In genomic region chr1:21670059-21670881, GRCh38 we compare ENCODE assay signal across 13 cellular contexts. TPM values are rescaled to one million over a fixed set of nuclear protein-coding genes. Genes with fewer than 3 reads are reported as not detected.
DNase-seq lines count a peak whose midpoint lies in the region; ATAC-seq and TF ChIP-seq lines count a peak whose summit lies in the region.
"Had no signal": no experiment of that assay in that cellular context is flagged by ENCODE, and none has a peak within 500 bp of the region (broad histone marks: within the 10 kb centered on the region; RNA-seq: fewer than 3 reads in every experiment).

No MANE protein-coding gene starts in this region.

- intact Hi-C loops in Caco-2 (cut with micrococcal nuclease; ENCODE audit: unreplicated experiment): loop anchor here (10.0 kb wide), 1 partner anchor 115 kb away; the partner anchor contains the start of gene USP48

- DNase-seq in Caco-2 (no peak), ecto neural progenitor cell (ENCODE audit: low spot score) (peak; percentile 47), DMS79 (lab: John Stamatoyannopoulos, UW) (no peak), activated gamma-delta T cell treated with Interleukin-2 at 50 U/mL for 16 hours (no peak)
- no peak for DNase-seq in natural killer cell treated with Interleukin-12 subunit alpha and Interleukin-12 subunit beta and Interleukin-15 and Interleukin-18, amount 100 ng/mL, for 72 hours (ENCODE audit: low spot score)
- DNase-seq in stimulated activated CD4-positive, alpha-beta T cell treated with anti-CD3 and anti-CD28 coated beads, Interleukin-4, amount 100 ng/mL, for 1 hour: no peak
- DNase-seq: activated gamma-delta T cell, cortex of kidney, T-helper 9 cell had no signal

- WGBS in HUES64: 64% methylated on average over 15 of the region's 16 CpGs

- CTCF ChIA-PET in Caco-2 (lab: Charles Lee): interaction anchor here (1.3 kb wide), 1 partner anchor 11 kb away, joined by 3 read pairs; no protein-coding TSS in a partner anchor

- H3K4me3 ChIP-seq in Caco-2 (ENCODE audit: low read depth, low read length) (peak overlapping the region; percentile 60), HUES64 (ENCODE audit: low read length) (peak overlapping the region; percentile 65)

- peaks cover 26% of the 10 kb centered on the region for H3K36me3 Mint-ChIP-seq in Caco-2 (ENCODE audit: insufficient read depth, unreplicated experiment)
- no peaks in the 10 kb centered on the region for H3K36me3 Mint-ChIP-seq in natural killer cell treated with Interleukin-12 subunit alpha and Interleukin-12 subunit beta and Interleukin-15 and Interleukin-18, amount 100 ng/mL, for 72 hours

- POLR2A ChIA-PET in Caco-2 (lab: Charles Lee): interaction anchor here (0.6 kb wide), 1 partner anchor 113 kb away, joined by 4 read pairs; the partner anchor contains the start of gene USP48

- H3K4me1 Mint-ChIP-seq in Caco-2 (ENCODE audit: low read depth, unreplicated experiment): no peaks in the 10 kb centered on the region
- H3K4me1 Mint-ChIP-seq in natural killer cell treated with Interleukin-12 subunit alpha and Interleukin-12 subunit beta and Interleukin-15 and Interleukin-18, amount 100 ng/mL, for 72 hours (ENCODE audit: low read depth in 2 of 2): no peaks in the 10 kb centered on the region

- H3K4me1 ChIP-seq in Caco-2 (peaks cover 9% of the 10 kb centered on the region; the same call in 1 of the 2 replicates), HUES64 (ENCODE audit: insufficient read depth, low read length) (peaks cover 9% of the 10 kb centered on the region; the same call in 1 of the 2 replicates)

- H3K4me3 Mint-ChIP-seq in Caco-2 (ENCODE audit: unreplicated experiment): peak overlapping the region; percentile 77
- peak overlapping the region; percentile 32 for H3K4me3 Mint-ChIP-seq in natural killer cell treated with Interleukin-12 subunit alpha and Interleukin-12 subunit beta and Interleukin-15 and Interleukin-18, amount 100 ng/mL, for 72 hours

- no peaks in the 10 kb centered on the region for H3K9me3 Mint-ChIP-seq in Caco-2 (ENCODE audit: unreplicated experiment)
- H3K9me3 Mint-ChIP-seq in natural killer cell treated with Interleukin-12 subunit alpha and Interleukin-12 subunit beta and Interleukin-15 and Interleukin-18, amount 100 ng/mL, for 72 hours: no peaks in the 10 kb centered on the region

- H3K27me3 ChIP-seq in Caco-2 (replicated peaks; ENCODE audit: control insufficient read depth, insufficient read depth, low read length) (no peaks in the 10 kb centered on the region), HUES64 (ENCODE audit: insufficient read depth, low read length) (peaks cover 25% of the 10 kb centered on the region)

- TF ChIP-seq CTCF in Caco-2 (IDR thresholded peaks at IDR 0.05; ENCODE audit: insufficient read depth in 1 of 2, low read depth in 1 of 2, low read length in 1 of 2, severe bottlenecking in 1 of 2, unreplicated experiment in 1 of 2): no peak

- H3K36me3 ChIP-seq in Caco-2 (ENCODE audit: control insufficient read depth, insufficient read depth, low read length) (no peaks in the 10 kb centered on the region), HUES64 (ENCODE audit: insufficient read depth, low read length) (no peaks in the 10 kb centered on the region)

- H3K9me3 ChIP-seq in Caco-2: no peaks in the 10 kb centered on the region
- no peaks in the 10 kb centered on the region for H3K9me3 ChIP-seq in HUES64 (ENCODE audit: insufficient read depth, low read depth, low read length)

- 0 out of 2 replicates have a peak overlapping the region, but pooled peaks have one; percentile 34 for H3K9ac ChIP-seq in HUES64 (ENCODE audit: low read depth, low read length)
- H3K9ac ChIP-seq: KMS-11 had no signal

- no peaks in the 10 kb centered on the region for H3K27me3 Mint-ChIP-seq in Caco-2 (ENCODE audit: insufficient read depth, unreplicated experiment)
- H3K27me3 Mint-ChIP-seq in natural killer cell treated with Interleukin-12 subunit alpha and Interleukin-12 subunit beta and Interleukin-15 and Interleukin-18, amount 100 ng/mL, for 72 hours: peaks cover 0 to 6% of the 10 kb centered on the region in 2 donors

- H3K27ac Mint-ChIP-seq in Caco-2 (ENCODE audit: unreplicated experiment): peak overlapping the region; percentile 50
- H3K27ac Mint-ChIP-seq in natural killer cell treated with Interleukin-12 subunit alpha and Interleukin-12 subunit beta and Interleukin-15 and Interleukin-18, amount 100 ng/mL, for 72 hours: no peak overlapping the region

- BruUV-seq in Caco-2 (replicated peaks; lab: Mats Ljungman, UMichigan): no TSS peak

- no peak overlapping the region for H3K27ac ChIP-seq in HUES64 (ENCODE audit: low read depth, low read length)
- H3K27ac ChIP-seq: KMS-11 had no signal

- ATAC-seq in natural killer cell treated with Interleukin-12 subunit alpha and Interleukin-12 subunit beta and Interleukin-15 and Interleukin-18, amount 100 ng/mL, for 72 hours: no peak
- ATAC-seq in GM19452 (IDR thresholded peaks at IDR 0.05; ENCODE audit: unreplicated experiment): no peak

RNA-seq across cellular contexts. Expression of gene RAP1GAP, which starts 1.1 kb away (rescaled TPM):
- total RNA-seq in Caco-2 (2022): 7.2 and 9.3 TPM in 2 replicates
- polyA plus RNA-seq in HUES64 (2013, experiment 1 of 2): 5.0 TPM
- polyA plus RNA-seq in HUES64 (2013, experiment 2 of 2): 5.7 TPM
- under 1 TPM in 1 of 2 donors, not detected in 1; 0.19 TPM for total RNA-seq in natural killer cell treated with Interleukin-12 subunit alpha and Interleukin-12 subunit beta and Interleukin-15 and Interleukin-18, amount 100 ng/mL, for 72 hours
- total RNA-seq: glomerular endothelial cell had no signal
